ENCODE assay signal across 20 cellular contexts in the genomic region with DNA sequence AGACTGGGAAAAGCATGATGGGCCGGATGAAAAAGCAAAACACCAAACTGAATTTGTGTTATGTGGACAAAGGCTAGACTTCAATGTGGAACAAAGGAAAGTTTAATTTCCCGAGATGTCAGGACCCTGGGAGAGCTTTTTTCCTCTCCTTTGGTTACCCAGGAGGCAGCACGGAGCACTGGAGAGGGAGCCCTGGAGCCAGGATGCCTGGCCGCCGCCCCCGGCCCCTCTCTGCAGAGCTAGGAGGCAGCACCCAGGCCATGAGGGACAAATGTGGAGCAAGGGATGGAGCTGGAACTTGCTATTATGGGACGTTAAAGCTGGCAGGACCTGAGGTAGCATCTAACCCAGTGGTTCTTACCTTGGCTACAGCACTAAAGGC.
A peak's percentile ranks its signal among the peaks of the same experiment; 100 is the strongest.
DNase-seq lines count a peak whose midpoint lies in the region; ATAC-seq, FAIRE-seq and TF ChIP-seq lines count a peak whose summit lies in the region.
"Had no signal": no experiment of that assay in that cellular context is flagged by ENCODE, and none has a peak within 500 bp of the region (broad histone marks: within the 10 kb centered on the region; RNA-seq: fewer than 3 reads in every experiment).

No MANE protein-coding gene starts in this region.

- H3K27ac Mint-ChIP-seq in activated B cell treated with CpG ODN at 0.5 μM for 24 hours (no peak overlapping the region), osteocyte (ENCODE audit: unreplicated experiment) (no peak overlapping the region)
- H3K27ac Mint-ChIP-seq: CD8-positive, alpha-beta T cell had no signal

- no peak overlapping the region for H3K4me3 Mint-ChIP-seq in activated B cell treated with CpG ODN at 0.5 μM for 24 hours
- no peak overlapping the region for H3K4me3 Mint-ChIP-seq in osteocyte (ENCODE audit: unreplicated experiment)
- H3K4me3 Mint-ChIP-seq: CD8-positive, alpha-beta T cell had no signal

- intact Hi-C loops in activated B cell treated with CpG ODN at 0.5 μM for 24 hours (cut with micrococcal nuclease), result no loop called here

- H3K36me3 Mint-ChIP-seq in activated B cell treated with CpG ODN at 0.5 μM for 24 hours (ENCODE audit: low read depth) (no peaks in the 10 kb centered on the region), osteocyte (ENCODE audit: unreplicated experiment) (no peaks in the 10 kb centered on the region)
- H3K36me3 Mint-ChIP-seq: CD8-positive, alpha-beta T cell had no signal

- no peak for FAIRE-seq in urothelium cell line (lab: Jason Lieb, UNC)
- FAIRE-seq: RCC 7860 had no signal

- peak; percentile 16 for DNase-seq in activated effector memory CD4-positive, alpha-beta T cell treated with anti-CD3 and anti-CD28 coated beads, Interleukin-2, amount 50 U/mL, for 16 hours
- no peak for DNase-seq in activated effector memory CD4-positive, alpha-beta T cell treated with Interleukin-2 at 50 U/mL for 16 hours
- peak; percentile 5 for DNase-seq in activated B cell treated with CpG ODN at 0.5 μM for 24 hours
- DNase-seq in osteocyte (ENCODE audit: extremely low spot score, unreplicated experiment), result peak; percentile 62
- peak; percentile 2 for DNase-seq in urothelium cell line (ENCODE audit: low spot score)
- no peak for DNase-seq in stimulated activated CD4-positive, alpha-beta T cell treated with anti-CD3 and anti-CD28 coated beads, Interleukin-4, amount 100 ng/mL, for 4 hours
- DNase-seq in effector CD4-positive, alpha-beta T cell, result no peak
- DNase-seq in Kasumi-1 (lab: John Stamatoyannopoulos, UW), result no peak
- DNase-seq: Calu3; DMS53; MV-4-11; NCI-H1417; NCI-H187; NCI-H2107; NCI-H510A; NCI-H748 treated with DMSO at 0.1 percent for 48 hours; NK-92 treated with Interleukin-12 subunit alpha and Interleukin-12 subunit beta, amount 100 ng/mL, for 24 hours had no signal

- CTCF ChIA-PET in activated B cell treated with CpG ODN at 0.5 μM for 24 hours (lab: Charles Lee), result no interaction called here

- no peaks in the 10 kb centered on the region for H3K9me3 Mint-ChIP-seq in activated B cell treated with CpG ODN at 0.5 μM for 24 hours
- H3K9me3 Mint-ChIP-seq in osteocyte (ENCODE audit: unreplicated experiment), result no peaks in the 10 kb centered on the region

- TF ChIP-seq CTCF in activated B cell treated with CpG ODN at 0.5 μM for 24 hours (IDR thresholded peaks at IDR 0.05) (no peak), osteocyte (IDR thresholded peaks at IDR 0.05) (no peak)

- H3K4me1 Mint-ChIP-seq in activated B cell treated with CpG ODN at 0.5 μM for 24 hours (no peaks in the 10 kb centered on the region), osteocyte (ENCODE audit: unreplicated experiment) (no peaks in the 10 kb centered on the region)

- POLR2A ChIA-PET in activated B cell treated with CpG ODN at 0.5 μM for 24 hours (lab: Charles Lee), result no interaction called here

- ATAC-seq in activated B cell treated with CpG ODN at 0.5 μM for 24 hours (ENCODE audit: low read depth), result no peak
- ATAC-seq: CD8-positive, alpha-beta T cell; Right ventricle myocardium inferior had no signal

- H3K27me3 Mint-ChIP-seq in activated B cell treated with CpG ODN at 0.5 μM for 24 hours (peaks cover 4% of the 10 kb centered on the region), osteocyte (ENCODE audit: unreplicated experiment) (no peaks in the 10 kb centered on the region)

Comparison
In these comparisons a context has a peak if more than half of its experiments do, and no peak if none do; other contexts are left out.
1. DNase-seq: peak in activated effector memory CD4-positive, alpha-beta T cell treated with anti-CD3 and anti-CD28 coated beads, Interleukin-2, amount 50 U/mL, for 16 hours (single experiment), activated B cell treated with CpG ODN at 0.5 μM for 24 hours (single experiment), osteocyte (single experiment) and urothelium cell line (single experiment); none in activated effector memory CD4-positive, alpha-beta T cell treated with Interleukin-2 at 50 U/mL for 16 hours (single experiment), stimulated activated CD4-positive, alpha-beta T cell treated with anti-CD3 and anti-CD28 coated beads, Interleukin-4, amount 100 ng/mL, for 4 hours (0 of 2), effector CD4-positive, alpha-beta T cell (single experiment) and Kasumi-1 (0 of 2).